16 cellular contexts compared by ENCODE assay signal in genomic region chr17:45940826-45941225, GRCh38. TPM values are rescaled to one million over a fixed set of nuclear protein-coding genes. Genes with fewer than 3 reads are reported as not detected.
A peak's percentile ranks its signal among the peaks of the same experiment; 100 is the strongest.
DNase-seq lines count a peak whose midpoint lies in the region; ATAC-seq and TF ChIP-seq lines count a peak whose summit lies in the region.
"Had no signal": no experiment of that assay in that cellular context is flagged by ENCODE, and none has a peak within 500 bp of the region (broad histone marks: within the 10 kb centered on the region; RNA-seq: fewer than 3 reads in every experiment).

No MANE protein-coding gene starts in this region.

- 15 to 30% methylated on average over 2 to 3 of the region's 3 CpGs for WGBS in gastroesophageal sphincter (ENCODE audit: low coverage in 1 of 2), 2 donors

- ATAC-seq in gastroesophageal sphincter: peak; percentile 36
- no peak for ATAC-seq in HG02763 (IDR thresholded peaks at IDR 0.05; ENCODE audit: unreplicated experiment)
- ATAC-seq: body of pancreas had no signal

- H3K4me2 ChIP-seq in parathyroid adenoma (ENCODE audit: low read length): no peak overlapping the region

- CTCF ChIA-PET in MCF 10A (lab: Yijun Ruan, JAX): interaction anchor here (0.6 to 4.6 kb wide), 2 partner anchors 8 to 1009 kb away, joined by 3 to 26 read pairs; no protein-coding TSS in a partner anchor

- DNase-seq in breast epithelium (ENCODE audit: low spot score in 2 of 2) (peak; percentile 63 to 82), MCF 10A (ENCODE audit: unreplicated experiment) (no peak), uterus (peak; percentile 23), endothelial cell (ENCODE audit: low spot score) (no peak), ACHN (no peak)
- DNase-seq: activated CD8-positive, alpha-beta memory T cell treated with anti-CD3 and anti-CD28 coated beads for 24 hours; activated gamma-delta T cell; immature natural killer cell; IMR-90; NCI-H1417; small intestine had no signal

- no peak for TF ChIP-seq EP300 in gastroesophageal sphincter (IDR thresholded peaks at IDR 0.05)

- H3K9ac ChIP-seq in parathyroid adenoma: no peak overlapping the region

- TF ChIP-seq CTCF in breast epithelium (IDR thresholded peaks at IDR 0.05): no peak
- no peak for TF ChIP-seq CTCF in MCF 10A (IDR thresholded peaks at IDR 0.05; ENCODE audit: unreplicated experiment)
- no peak for TF ChIP-seq CTCF in gastroesophageal sphincter (IDR thresholded peaks at IDR 0.05)
- TF ChIP-seq CTCF in parathyroid adenoma (IDR thresholded peaks at IDR 0.05): no peak
- TF ChIP-seq CTCF in uterus (IDR thresholded peaks at IDR 0.05): no peak
- no peak for TF ChIP-seq CTCF in endothelial cell (IDR thresholded peaks at IDR 0.05; ENCODE audit: unreplicated experiment)

- TF ChIP-seq POLR2A in breast epithelium (IDR thresholded peaks at IDR 0.05) (no peak), gastroesophageal sphincter (IDR thresholded peaks at IDR 0.05) (no peak), uterus (IDR thresholded peaks at IDR 0.05) (no peak)

- H3K4me3 Mint-ChIP-seq in MCF 10A (ENCODE audit: unreplicated experiment) (no peak overlapping the region), endothelial cell (ENCODE audit: unreplicated experiment) (no peak overlapping the region)
- H3K4me3 Mint-ChIP-seq: immature natural killer cell had no signal

- in situ Hi-C loops in ACHN (cut with HindIII; ENCODE audit: low pct_ligation_motif_present, low pct_unique_long_range_greater_than_20kb, low sequenced_read_pairs): no loop called here

- peaks cover 6% of the 10 kb centered on the region for H3K79me2 ChIP-seq in parathyroid adenoma

- H3K36me3 ChIP-seq in breast epithelium (no peaks in the 10 kb centered on the region), gastroesophageal sphincter (no peaks in the 10 kb centered on the region), parathyroid adenoma (ENCODE audit: control insufficient read depth, insufficient read depth, low read length) (no peaks in the 10 kb centered on the region), uterus (no peaks in the 10 kb centered on the region)
- H3K36me3 ChIP-seq: tibial nerve had no signal

- no peaks in the 10 kb centered on the region for H3K36me3 Mint-ChIP-seq in MCF 10A (ENCODE audit: insufficient read depth, unreplicated experiment)
- H3K36me3 Mint-ChIP-seq in endothelial cell (ENCODE audit: low read depth, unreplicated experiment): no peaks in the 10 kb centered on the region
- H3K36me3 Mint-ChIP-seq: immature natural killer cell had no signal

- H3K9me3 ChIP-seq in breast epithelium (no peaks in the 10 kb centered on the region), gastroesophageal sphincter (no peaks in the 10 kb centered on the region), parathyroid adenoma (ENCODE audit: control insufficient read depth, low read length) (no peaks in the 10 kb centered on the region), uterus (no peaks in the 10 kb centered on the region)
- H3K9me3 ChIP-seq: body of pancreas, tibial nerve had no signal

- peaks cover 90% of the 10 kb centered on the region for H3K27me3 Mint-ChIP-seq in MCF 10A (ENCODE audit: insufficient read depth, unreplicated experiment)
- H3K27me3 Mint-ChIP-seq in endothelial cell (ENCODE audit: unreplicated experiment): peaks cover 6% of the 10 kb centered on the region

- POLR2A ChIA-PET in MCF 10A (lab: Yijun Ruan, JAX): no interaction called here

- no peaks in the 10 kb centered on the region for H3K4me1 Mint-ChIP-seq in MCF 10A (ENCODE audit: insufficient read depth, unreplicated experiment)
- peaks cover 7% of the 10 kb centered on the region for H3K4me1 Mint-ChIP-seq in endothelial cell (ENCODE audit: unreplicated experiment)
- H3K4me1 Mint-ChIP-seq: immature natural killer cell had no signal

- H3K4me3 ChIP-seq in breast epithelium (no peak overlapping the region), gastroesophageal sphincter (no peak overlapping the region), parathyroid adenoma (ENCODE audit: low read depth, low read length) (no peak overlapping the region), uterus (no peak overlapping the region)
- H3K4me3 ChIP-seq: body of pancreas, tibial nerve had no signal

- H3K4me1 ChIP-seq in breast epithelium: no peaks in the 10 kb centered on the region
- H3K4me1 ChIP-seq in gastroesophageal sphincter: peaks cover 0 to 39% (median 3%) of the 10 kb centered on the region in 3 donors
- H3K4me1 ChIP-seq in parathyroid adenoma: peaks cover 11% of the 10 kb centered on the region
- H3K4me1 ChIP-seq in uterus: no peaks in the 10 kb centered on the region
- H3K4me1 ChIP-seq: body of pancreas had no signal

- BruUV-seq in MCF 10A (replicated peaks; lab: Mats Ljungman, UMichigan): no TSS peak

- H3K27me3 ChIP-seq in breast epithelium: no peaks in the 10 kb centered on the region
- no peaks in the 10 kb centered on the region for H3K27me3 ChIP-seq in gastroesophageal sphincter
- H3K27me3 ChIP-seq in parathyroid adenoma (ENCODE audit: control insufficient read depth, insufficient read depth, low read length): no peaks in the 10 kb centered on the region
- no peaks in the 10 kb centered on the region for H3K27me3 ChIP-seq in uterus
- H3K27me3 ChIP-seq: body of pancreas, tibial nerve had no signal

- intact Hi-C loops in breast epithelium (cut with DNase I; ENCODE audit: low total_unique reads): no loop called here
- intact Hi-C loops in MCF 10A (cut with micrococcal nuclease): no loop called here
- intact Hi-C loops in uterus (cut with DNase I; ENCODE audit: low total_unique reads): no loop called here

- H3K9me3 Mint-ChIP-seq in MCF 10A (ENCODE audit: unreplicated experiment): no peaks in the 10 kb centered on the region
- no peaks in the 10 kb centered on the region for H3K9me3 Mint-ChIP-seq in endothelial cell (ENCODE audit: unreplicated experiment)
- H3K9me3 Mint-ChIP-seq: immature natural killer cell had no signal

- H3K27ac Mint-ChIP-seq in MCF 10A (ENCODE audit: low read depth, unreplicated experiment) (no peak overlapping the region), endothelial cell (ENCODE audit: unreplicated experiment) (no peak overlapping the region)
- H3K27ac Mint-ChIP-seq: immature natural killer cell had no signal

- peak overlapping the region; percentile 53 for H2AFZ ChIP-seq in parathyroid adenoma

- peak overlapping the region; percentile 59 to 84 for H3K27ac ChIP-seq in breast epithelium
- peak overlapping the region in 3 of 4 donors; percentile 44 to 72 (median 69) for H3K27ac ChIP-seq in gastroesophageal sphincter
- H3K27ac ChIP-seq in parathyroid adenoma: no peak overlapping the region
- H3K27ac ChIP-seq in uterus: no peak overlapping the region
- H3K27ac ChIP-seq: body of pancreas had no signal

RNA-seq across cellular contexts. Expression of gene MAPT, which starts 46.5 kb away (rescaled TPM):
- 10 to 100 TPM in 2 of 3 donors, 1 to 10 TPM in 1; 9.9 to 15.1 (median 12.4) TPM for total RNA-seq in breast epithelium
- 0.42 and 0.66 TPM in 2 replicates for total RNA-seq in MCF 10A (2022)
- 10 to 100 TPM in 1 of 4 donors, 1 to 10 TPM in 3; 3.4 to 12.2 (median 8.5) TPM for total RNA-seq in gastroesophageal sphincter
- 1 to 10 TPM in 2 of 4 donors, under 1 TPM in 1, not detected in 1; 0.26 to 4.1 (median 1.5) TPM for total RNA-seq in uterus
- total RNA-seq in endothelial cell (ENCODE audit: unreplicated experiment): 0.28 TPM

RNA-seq across cellular contexts. Expression of gene STH, which starts 58.2 kb away (rescaled TPM):
- not detected for total RNA-seq in breast epithelium
- not detected in 2 replicates for total RNA-seq in MCF 10A (2022)
- not detected for total RNA-seq in gastroesophageal sphincter
- total RNA-seq in uterus: not detected
- total RNA-seq in endothelial cell (ENCODE audit: unreplicated experiment): not detected
- total RNA-seq: body of pancreas, IMR-90, tibial nerve had no signal

Comparison
In these comparisons a context has a peak if more than half of its experiments do, and no peak if none do; other contexts are left out.
1. DNase-seq: peak in breast epithelium (2 of 2) and uterus (2 of 2); none in MCF 10A (single experiment), endothelial cell (single experiment) and ACHN (single experiment).
2. H3K27ac ChIP-seq: peak in breast epithelium (2 of 2) and gastroesophageal sphincter (3 of 4); none in parathyroid adenoma (single experiment) and uterus (0 of 2).